Comparison of ENCODE assay signal across 1 cellular context in genomic region chr5:141969783-141970741, GRCh38.
TF ChIP-seq lines count a peak whose summit lies in the region.

No MANE protein-coding gene starts in this region.

TF ChIP-seq in K562, 482 proteins besides CTCF, POLR2A, EP300 and RAD21 (continued from another document and continues in another):
- no peak for TF ChIP-seq RREB1 (CRISPR knock-in tag; IDR thresholded peaks at IDR 0.05)
- TF ChIP-seq HSF4 (CRISPR knock-in tag; IDR thresholded peaks at IDR 0.05; ENCODE audit: borderline replicate concordance), result no peak
- TF ChIP-seq CHD1 (IDR thresholded peaks at IDR 0.05; ENCODE audit: low read length), result no peak
- no peak; the same call in 1 of the 2 replicates for TF ChIP-seq NKRF (IDR thresholded peaks at IDR 0.05; ENCODE audit: borderline replicate concordance)
- TF ChIP-seq ZBTB7A (IDR thresholded peaks at IDR 0.05; ENCODE audit: borderline replicate concordance, control insufficient read depth, low read depth, low read length), result no peak
- no peak for TF ChIP-seq AFF1 (IDR thresholded peaks at IDR 0.05; ENCODE audit: low read depth in 1 of 2, partially characterized antibody in 2 of 2)
- TF ChIP-seq HIVEP1 (CRISPR knock-in tag; IDR thresholded peaks at IDR 0.05), result no peak
- no peak for TF ChIP-seq MAZ (CRISPR knock-in tag; conservative IDR thresholded peaks at IDR 0.05 in 1 of 2, IDR thresholded peaks at IDR 0.05 in 1 of 2)
- no peak for TF ChIP-seq KLF1 (tag; IDR thresholded peaks at IDR 0.05)
- no peak for TF ChIP-seq BMI1 (IDR thresholded peaks at IDR 0.05; ENCODE audit: low read length)
- TF ChIP-seq ZNF197 (CRISPR knock-in tag; IDR thresholded peaks at IDR 0.05; ENCODE audit: low read depth), result 0 out of 2 replicates have a peak, but pooled peaks have one; percentile 37
- TF ChIP-seq NCOA6 (IDR thresholded peaks at IDR 0.05), result no peak
- no peak for TF ChIP-seq ZNF830 (CRISPR knock-in tag; IDR thresholded peaks at IDR 0.05)
- TF ChIP-seq ZNF584 (CRISPR knock-in tag; IDR thresholded peaks at IDR 0.05; ENCODE audit: low read depth), result no peak
- no peak for TF ChIP-seq TAF7 (tag; IDR thresholded peaks at IDR 0.05)
- no peak for TF ChIP-seq POLR2G (IDR thresholded peaks at IDR 0.05; ENCODE audit: low read depth, low read length)
- no peak for TF ChIP-seq ELF1 (tag; IDR thresholded peaks at IDR 0.05)
- no peak for TF ChIP-seq CHD2 (IDR thresholded peaks at IDR 0.05; ENCODE audit: low read depth, low read length)
- no peak for TF ChIP-seq ZNF740 (CRISPR knock-in tag; IDR thresholded peaks at IDR 0.05)
- no peak for TF ChIP-seq ZNF740 (tag; IDR thresholded peaks at IDR 0.05)
- TF ChIP-seq SP1 (CRISPR knock-in tag; IDR thresholded peaks at IDR 0.05), result peak; percentile 57; the same call in 1 of the 2 replicates
- TF ChIP-seq SMC3 (conservative IDR thresholded peaks at IDR 0.05; ENCODE audit: insufficient read depth, low read depth, low read length), result no peak
- no peak for TF ChIP-seq NR3C1 (CRISPR knock-in tag; IDR thresholded peaks at IDR 0.05)
- TF ChIP-seq FOS (IDR thresholded peaks at IDR 0.05; ENCODE audit: extremely low read depth, insufficient read length), result no peak
- TF ChIP-seq ZBTB34 (CRISPR knock-in tag; IDR thresholded peaks at IDR 0.05), result no peak
- TF ChIP-seq HMG20A (CRISPR knock-in tag; conservative IDR thresholded peaks at IDR 0.05), result no peak
- TF ChIP-seq PPARD (CRISPR knock-in tag; IDR thresholded peaks at IDR 0.05), result no peak
- TF ChIP-seq ELF2 (CRISPR knock-in tag; IDR thresholded peaks at IDR 0.05), result no peak
- TF ChIP-seq ESRRA (IDR thresholded peaks at IDR 0.05; ENCODE audit: borderline replicate concordance, low read depth), result peak; percentile 98
- TF ChIP-seq CXXC5 (CRISPR knock-in tag; IDR thresholded peaks at IDR 0.05), result no peak
- TF ChIP-seq NFE2L1 (tag; IDR thresholded peaks at IDR 0.05; ENCODE audit: borderline replicate concordance, low read depth), result no peak
- TF ChIP-seq MEIS2 (IDR thresholded peaks at IDR 0.05; ENCODE audit: partially characterized antibody), result peak; percentile 38
- peak; percentile 49; the same call in 1 of the 2 replicates for TF ChIP-seq MAX (CRISPR knock-in tag; IDR thresholded peaks at IDR 0.05)
- no peak for TF ChIP-seq PRDM10 (IDR thresholded peaks at IDR 0.05; ENCODE audit: partially characterized antibody)
- TF ChIP-seq SIN3B (IDR thresholded peaks at IDR 0.05; ENCODE audit: low read depth), result no peak
- TF ChIP-seq CEBPG (CRISPR knock-in tag; IDR thresholded peaks at IDR 0.05), result no peak
- TF ChIP-seq CEBPG (tag; conservative IDR thresholded peaks at IDR 0.05 in 1 of 2, IDR thresholded peaks at IDR 0.05 in 1 of 2), result no peak
- no peak for TF ChIP-seq SIRT6 (IDR thresholded peaks at IDR 0.05; ENCODE audit: low read depth, low read length)
- no peak for TF ChIP-seq THRA (IDR thresholded peaks at IDR 0.05)
- TF ChIP-seq SAFB2 (IDR thresholded peaks at IDR 0.05; ENCODE audit: borderline replicate concordance, low read depth, low read length, severe bottlenecking), result no peak
- TF ChIP-seq POLR3A (IDR thresholded peaks at IDR 0.05; ENCODE audit: borderline replicate concordance, extremely low read depth, insufficient read depth, insufficient read length), result no peak
- no peak for TF ChIP-seq ZNF121 (CRISPR knock-in tag; conservative IDR thresholded peaks at IDR 0.05)
- TF ChIP-seq ZFP1 (CRISPR knock-in tag; IDR thresholded peaks at IDR 0.05), result no peak
- no peak for TF ChIP-seq ZC3H4 (CRISPR knock-in tag; IDR thresholded peaks at IDR 0.05; ENCODE audit: borderline replicate concordance)
- TF ChIP-seq HNRNPL (IDR thresholded peaks at IDR 0.05; ENCODE audit: low read depth, low read length), result no peak
- TF ChIP-seq CBFB (CRISPR knock-in tag; IDR thresholded peaks at IDR 0.05), result no peak
- no peak for TF ChIP-seq SRSF1 (IDR thresholded peaks at IDR 0.05; ENCODE audit: low read depth, low read length)
- no peak for TF ChIP-seq ATF7 (IDR thresholded peaks at IDR 0.05)
- no peak for TF ChIP-seq RBM34 (IDR thresholded peaks at IDR 0.05; ENCODE audit: borderline replicate concordance, insufficient read depth, low read length)
- TF ChIP-seq ZC3H11A (IDR thresholded peaks at IDR 0.05; ENCODE audit: low read depth, low read length), result no peak
- no peak for TF ChIP-seq NELFE (IDR thresholded peaks at IDR 0.05; ENCODE audit: insufficient read depth, insufficient read length)
